Comparison of ENCODE assay signal across 1 cellular context in genomic region chr3:186929676-186930075, GRCh38.
TF ChIP-seq lines count a peak whose summit lies in the region.

No MANE protein-coding gene starts in this region.

TF ChIP-seq in K562, 482 proteins besides CTCF, POLR2A, EP300 and RAD21:
- TF ChIP-seq MITF (IDR thresholded peaks at IDR 0.05) = no peak
- TF ChIP-seq ZNF75A (CRISPR knock-in tag; IDR thresholded peaks at IDR 0.05) = no peak
- TF ChIP-seq TFAP4 (CRISPR knock-in tag; IDR thresholded peaks at IDR 0.05; ENCODE audit: borderline replicate concordance) = no peak
- TF ChIP-seq RREB1 (CRISPR knock-in tag; IDR thresholded peaks at IDR 0.05) = 0 out of 2 replicates have a peak, but pooled peaks have one; percentile 39
- TF ChIP-seq ZNF239 (CRISPR knock-in tag; IDR thresholded peaks at IDR 0.05) = no peak
- no peak for TF ChIP-seq BRD9 (IDR thresholded peaks at IDR 0.05; ENCODE audit: low read depth, partially characterized antibody)
- peak; percentile 23 for TF ChIP-seq NEUROD1 (IDR thresholded peaks at IDR 0.05; ENCODE audit: borderline replicate concordance, low read depth, low read length, partially characterized antibody)
- TF ChIP-seq HNRNPL (IDR thresholded peaks at IDR 0.05; ENCODE audit: low read depth, low read length) = no peak
- no peak for TF ChIP-seq ZNF140 (CRISPR knock-in tag; IDR thresholded peaks at IDR 0.05)
- TF ChIP-seq SIN3B (IDR thresholded peaks at IDR 0.05; ENCODE audit: low read depth) = no peak
- no peak for TF ChIP-seq KAT8 (IDR thresholded peaks at IDR 0.05; ENCODE audit: low read depth)
- no peak for TF ChIP-seq GATA2 (CRISPR knock-in tag; IDR thresholded peaks at IDR 0.05)
- TF ChIP-seq NFXL1 (CRISPR knock-in tag; IDR thresholded peaks at IDR 0.05) = no peak
- no peak for TF ChIP-seq BRCA1 (IDR thresholded peaks at IDR 0.05)
- TF ChIP-seq BRCA1 (CRISPR knock-in tag; IDR thresholded peaks at IDR 0.05) = no peak
- TF ChIP-seq HMGXB4 (CRISPR knock-in tag; IDR thresholded peaks at IDR 0.05) = 0 out of 2 replicates have a peak, but pooled peaks have one; percentile 9
- no peak for TF ChIP-seq ZFP30 (CRISPR knock-in tag; IDR thresholded peaks at IDR 0.05; ENCODE audit: borderline replicate concordance)
- no peak for TF ChIP-seq ZNF41 (CRISPR knock-in tag; conservative IDR thresholded peaks at IDR 0.05)
- TF ChIP-seq ZNF311 (CRISPR knock-in tag; IDR thresholded peaks at IDR 0.05) = no peak
- TF ChIP-seq RBM39 (optimal IDR thresholded peaks at IDR 0.05; ENCODE audit: low read depth, low read length) = peak; percentile 10
- TF ChIP-seq CEBPZ (IDR thresholded peaks at IDR 0.05; ENCODE audit: borderline replicate concordance, low read depth, low read length) = no peak
- no peak for TF ChIP-seq SMAD1 (IDR thresholded peaks at IDR 0.05; ENCODE audit: low read depth, low read length, partially characterized antibody)
- no peak for TF ChIP-seq ZNF274 (IDR thresholded peaks at IDR 0.05; ENCODE audit: borderline replicate concordance, low read depth, low read length)
- 0 out of 2 replicates have a peak, but pooled peaks have one; percentile 9 for TF ChIP-seq E2F1 (CRISPR knock-in tag; IDR thresholded peaks at IDR 0.05)
